ENCODE assay signal across 11 cellular contexts in genomic region chr16:66335704-66336329, GRCh38. TPM values are rescaled to one million over a fixed set of nuclear protein-coding genes. Genes with fewer than 3 reads are reported as not detected.
DNase-seq lines count a peak whose midpoint lies in the region; ATAC-seq and TF ChIP-seq lines count a peak whose summit lies in the region.
"Had no signal": no experiment of that assay in that cellular context is flagged by ENCODE, and none has a peak within 500 bp of the region (broad histone marks: within the 10 kb centered on the region; RNA-seq: fewer than 3 reads in every experiment).

No MANE protein-coding gene starts in this region.

- peak; percentile 89 for DNase-seq in A673 (ENCODE audit: low spot score)
- peak; percentile 89 for DNase-seq in NCI-H1436 (lab: John Stamatoyannopoulos, UW)
- DNase-seq in SK-MEL-5 (ENCODE audit: low read depth, low spot score) = peak; percentile 61
- peak; percentile 59 for DNase-seq in left ventricle myocardium inferior
- DNase-seq in GM20000 (ENCODE audit: low spot score) = no peak
- DNase-seq in SKM-1 (lab: John Stamatoyannopoulos, UW; ENCODE audit: unreplicated experiment) = no peak
- DNase-seq in activated CD4-positive, alpha-beta T cell treated with anti-CD3 and anti-CD28 coated beads, Interleukin-2, amount 50 U/mL, for 48 hours = no peak
- no peak for DNase-seq in activated T-cell treated with anti-CD3 and anti-CD28 coated beads, Interleukin-2, amount 50 U/mL, for 4 hours
- DNase-seq: activated CD4-positive, alpha-beta T cell treated with anti-CD3 and anti-CD28 coated beads for 36 hours; NCI-H1694 treated with DMSO at 0.1 percent for 48 hours had no signal

- no peak for TF ChIP-seq CTCF in A673 (conservative IDR thresholded peaks at IDR 0.05; ENCODE audit: low read depth, low read length)
- TF ChIP-seq CTCF in left ventricle myocardium inferior (IDR thresholded peaks at IDR 0.05; ENCODE audit: borderline replicate concordance) = no peak
- no peak for TF ChIP-seq CTCF in GM20000 (IDR thresholded peaks at IDR 0.05; ENCODE audit: extremely low read depth, missing control alignments)

- POLR2A ChIA-PET in A673 (lab: Charles Lee; ENCODE audit: low non-redundant PET) = interaction anchor here (0.6 kb wide), 1 partner anchor 402 kb away, joined by 3 read pairs; no protein-coding TSS in a partner anchor

- no peaks in the 10 kb centered on the region for H3K4me1 Mint-ChIP-seq in activated T-cell treated with anti-CD3 and anti-CD28 coated beads, Interleukin-2, amount 50 U/mL, for 4 hours (ENCODE audit: low read depth)
- H3K4me1 Mint-ChIP-seq: activated CD4-positive, alpha-beta T cell treated with anti-CD3 and anti-CD28 coated beads for 36 hours had no signal

- H3K4me3 ChIP-seq in A673 (ENCODE audit: low read depth, low read length, poor library complexity, severe bottlenecking) = no peak overlapping the region
- no peak overlapping the region for H3K4me3 ChIP-seq in left ventricle myocardium inferior
- H3K4me3 ChIP-seq: lung had no signal

- H3K9me3 Mint-ChIP-seq in activated T-cell treated with anti-CD3 and anti-CD28 coated beads, Interleukin-2, amount 50 U/mL, for 4 hours = peaks cover 4% of the 10 kb centered on the region

- H3K4me3 Mint-ChIP-seq in activated T-cell treated with anti-CD3 and anti-CD28 coated beads, Interleukin-2, amount 50 U/mL, for 4 hours = no peak overlapping the region
- H3K4me3 Mint-ChIP-seq: activated CD4-positive, alpha-beta T cell treated with anti-CD3 and anti-CD28 coated beads for 36 hours had no signal

- no TSS peak for BruUV-seq in A673 (replicated peaks; lab: Mats Ljungman, UMichigan)

- in situ Hi-C loops in SK-MEL-5 (cut with HindIII; ENCODE audit: low pct_unique_long_range_greater_than_20kb, low sequenced_read_pairs) = no loop called here

- H3K27me3 ChIP-seq in A673 (replicated peaks; ENCODE audit: insufficient read depth, low read depth, low read length, poor library complexity) (no peaks in the 10 kb centered on the region), left ventricle myocardium inferior (ENCODE audit: low read depth) (peaks cover 18% of the 10 kb centered on the region)

- CTCF ChIA-PET in A673 (lab: Charles Lee) = no interaction called here

- no peaks in the 10 kb centered on the region for H3K36me3 ChIP-seq in A673 (ENCODE audit: insufficient read depth, low read length, poor library complexity, severe bottlenecking)
- no peaks in the 10 kb centered on the region for H3K36me3 ChIP-seq in left ventricle myocardium inferior

- H3K9me3 ChIP-seq in A673 (ENCODE audit: low read depth, low read length, poor library complexity, severe bottlenecking) (no peaks in the 10 kb centered on the region), left ventricle myocardium inferior (replicated peaks) (peaks cover 5% of the 10 kb centered on the region)

- no peak for ATAC-seq in activated T-cell treated with anti-CD3 and anti-CD28 coated beads, Interleukin-2, amount 50 U/mL, for 4 hours
- ATAC-seq: activated CD4-positive, alpha-beta T cell treated with anti-CD3 and anti-CD28 coated beads for 36 hours had no signal

- no peak overlapping the region for H3K27ac ChIP-seq in A673 (ENCODE audit: low read depth, low read length, poor library complexity, severe bottlenecking)
- no peak overlapping the region for H3K27ac ChIP-seq in left ventricle myocardium inferior (replicated peaks)

- intact Hi-C loops in A673 (cut with micrococcal nuclease; ENCODE audit: unreplicated experiment) (no loop called here), left ventricle myocardium inferior (cut with micrococcal nuclease) (no loop called here)

- H3K4me1 ChIP-seq in A673 (ENCODE audit: insufficient read depth, low read length, poor library complexity, severe bottlenecking) (peaks cover 6% of the 10 kb centered on the region), left ventricle myocardium inferior (peaks cover 9% of the 10 kb centered on the region)

- H3K27me3 Mint-ChIP-seq in activated T-cell treated with anti-CD3 and anti-CD28 coated beads, Interleukin-2, amount 50 U/mL, for 4 hours (ENCODE audit: low read depth) = peaks cover 22% of the 10 kb centered on the region

- H3K36me3 Mint-ChIP-seq in activated T-cell treated with anti-CD3 and anti-CD28 coated beads, Interleukin-2, amount 50 U/mL, for 4 hours (ENCODE audit: insufficient read depth) = no peaks in the 10 kb centered on the region

RNA-seq across cellular contexts. Expression of gene CDH5, which starts 30.7 kb away (rescaled TPM):
- total RNA-seq in A673 (2021) (0.09 and 0.26 TPM in 2 replicates), left ventricle myocardium inferior (47.1 TPM)
- not detected in 2 replicates for total RNA-seq in SK-MEL-5 (2014; rRNA removed; shearing (Covaris generic))
- not detected in 2 replicates for polyA plus RNA-seq in SK-MEL-5 (2015; cell fraction: cytosol; rRNA removed)
- not detected in 2 replicates for polyA plus RNA-seq in SK-MEL-5 (2015; cell fraction: nucleus; rRNA removed)
- under 1 TPM in 1 of 3 donors, not detected in 2; 0.13 TPM for total RNA-seq in activated T-cell treated with anti-CD3 and anti-CD28 coated beads, Interleukin-2, amount 50 U/mL, for 4 hours
- total RNA-seq: activated CD4-positive, alpha-beta T cell treated with anti-CD3 and anti-CD28 coated beads for 36 hours had no signal

Comparison
In these comparisons a context has a peak if more than half of its experiments do, and no peak if none do; other contexts are left out.
1. DNase-seq: peak in A673 (single experiment), NCI-H1436 (single experiment), SK-MEL-5 (single experiment) and left ventricle myocardium inferior (single experiment); none in GM20000 (single experiment), SKM-1 (single experiment), activated CD4-positive, alpha-beta T cell treated with anti-CD3 and anti-CD28 coated beads, Interleukin-2, amount 50 U/mL, for 48 hours (0 of 2) and activated T-cell treated with anti-CD3 and anti-CD28 coated beads, Interleukin-2, amount 50 U/mL, for 4 hours (single experiment).
2. RNA of gene CDH5, which starts 30.7 kb away (total RNA-seq): 47.1 TPM in left ventricle myocardium inferior (single experiment); 0.09 to 0.26 TPM in A673, 0.13 TPM in activated T-cell treated with anti-CD3 and anti-CD28 coated beads, Interleukin-2, amount 50 U/mL, for 4 hours and not detected in SK-MEL-5; every median in the first group is over 10 times any median in the second.